28 cellular contexts compared by ENCODE assay signal in genomic region chr9:13296972-13297371, GRCh38.
"Had no signal": no experiment of that assay in that cellular context is flagged by ENCODE, and none has a peak within 500 bp of the region (broad histone marks: within the 10 kb centered on the region; RNA-seq: fewer than 3 reads in every experiment).

No MANE protein-coding gene starts in this region.

- H3K36me3 ChIP-seq: colonic mucosa, esophagus muscularis mucosa, esophagus squamous epithelium, gastrocnemius medialis, gastroesophageal sphincter, heart left ventricle, heart right ventricle had no signal

- H3K27me3 ChIP-seq: colonic mucosa, dorsolateral prefrontal cortex, esophagus muscularis mucosa, esophagus squamous epithelium, foreskin keratinocyte, gastrocnemius medialis, gastroesophageal sphincter, heart left ventricle, heart right ventricle had no signal

- H3K4me3 ChIP-seq: colonic mucosa, coronary artery, dorsolateral prefrontal cortex, esophagus muscularis mucosa, esophagus squamous epithelium, gastrocnemius medialis, gastroesophageal sphincter, heart left ventricle, heart right ventricle had no signal

- H3K9me3 ChIP-seq: colonic mucosa, esophagus muscularis mucosa, esophagus squamous epithelium, gastrocnemius medialis, gastroesophageal sphincter, heart left ventricle had no signal

- ATAC-seq: effector memory CD8-positive, alpha-beta T cell; esophagus mucosa; foreskin keratinocyte; gastrocnemius medialis; gastroesophageal sphincter; heart left ventricle; heart right ventricle had no signal

- H3K4me1 ChIP-seq: colonic mucosa, esophagus muscularis mucosa, esophagus squamous epithelium, foreskin keratinocyte, gastrocnemius medialis, gastroesophageal sphincter had no signal

- H3K27ac ChIP-seq: colonic mucosa, coronary artery, dorsolateral prefrontal cortex, epithelial cell of prostate, esophagus muscularis mucosa, esophagus squamous epithelium, foreskin keratinocyte, gastrocnemius medialis, gastroesophageal sphincter, heart left ventricle, heart right ventricle had no signal

- DNase-seq: colonic mucosa; cortex of kidney; dermis blood vessel endothelial cell; dorsolateral prefrontal cortex; effector CD4-positive, alpha-beta T cell; effector CD8-positive, alpha-beta T cell; effector memory CD4-positive, alpha-beta T cell; effector memory CD8-positive, alpha-beta T cell; endodermal cell; erythroblast; esophagus squamous epithelium; foreskin fibroblast; foreskin keratinocyte; foreskin melanocyte; gastrocnemius medialis; glutamatergic neuron; head of caudate nucleus; heart left ventricle; heart right ventricle had no signal

- FAIRE-seq: colon, endometrium, endothelial cell of umbilical vein, frontal cortex had no signal
